ENCODE assay signal across 1 cellular context in genomic region chr1:245888809-245889208, GRCh38.
TF ChIP-seq lines count a peak whose summit lies in the region.

No MANE protein-coding gene starts in this region.

TF ChIP-seq in Ishikawa, 13 proteins besides CTCF, POLR2A, EP300 and RAD21 (continued from another document):
- no peak for TF ChIP-seq CREB1 (IDR thresholded peaks at IDR 0.05; ENCODE audit: low read depth)
